ENCODE assay signal across 8 cellular contexts in the genomic region with DNA sequence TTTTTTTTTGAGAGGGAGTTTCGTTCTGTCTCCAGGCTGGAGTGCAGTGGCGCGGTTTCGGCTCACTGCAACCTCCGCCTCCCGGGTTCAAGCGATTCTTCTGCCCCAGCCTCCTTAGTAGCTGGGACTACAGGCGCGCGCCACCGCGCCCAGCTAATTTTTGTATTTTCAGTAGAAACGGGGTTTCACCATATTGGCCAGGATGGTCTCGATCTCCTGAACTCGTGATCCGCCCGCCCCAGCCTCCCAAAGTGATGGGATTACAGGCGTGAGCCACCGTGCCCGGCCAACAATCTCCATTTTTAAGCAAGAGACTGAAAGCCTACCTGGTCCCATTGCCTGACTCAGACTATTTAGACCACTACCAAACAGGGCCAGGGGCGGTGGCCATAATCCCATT. TPM values are rescaled to one million over a fixed set of nuclear protein-coding genes. Genes with fewer than 3 reads are reported as not detected.
DNase-seq lines count a peak whose midpoint lies in the region; ATAC-seq and TF ChIP-seq lines count a peak whose summit lies in the region.
"Not testable (repeated sequence)": the region's sequence is repeated elsewhere in the genome, so short reads cannot be mapped to it uniquely, and the experiment has no call there.

No MANE protein-coding gene starts in this region.

- not testable (repeated sequence) for H3K9me3 Mint-ChIP-seq in IgD-negative memory B cell

- H3K36me3 ChIP-seq in ascending aorta; neutrophil; subcutaneous abdominal adipose tissue (ENCODE audit: control insufficient read depth in 5 of 5, insufficient read depth in 5 of 5, low read length in 5 of 5): not testable (repeated sequence)
- H3K36me3 ChIP-seq in left lung: peaks cover 0 to 11% of the 10 kb centered on the region in 2 donors

- peak overlapping the region in 3 of 5 donors; percentile 64 to 84 (median 75) for H3K9ac ChIP-seq in subcutaneous abdominal adipose tissue (ENCODE audit: low read length in 5 of 5)

- not testable (repeated sequence) for H3K36me3 Mint-ChIP-seq in IgD-negative memory B cell

- H3K4me3 ChIP-seq in ascending aorta: peak overlapping the region; percentile 70 to 81
- H3K4me3 ChIP-seq in epithelial cell of esophagus (ENCODE audit: low read length): peak overlapping the region; percentile 83
- peak overlapping the region; percentile 50 to 62 for H3K4me3 ChIP-seq in left lung
- H3K4me3 ChIP-seq in neutrophil (ENCODE audit: low read depth in 1 of 2, low read length in 1 of 2): peak overlapping the region; percentile 91 to 95
- peak overlapping the region; percentile 81 to 97 (median 91) for H3K4me3 ChIP-seq in subcutaneous abdominal adipose tissue (ENCODE audit: low read depth in 1 of 5, low read length in 5 of 5)

- peak overlapping the region; percentile 88 to 98 (median 96) for H3K4me3 Mint-ChIP-seq in IgD-negative memory B cell

- intact Hi-C loops in ascending aorta (cut with DNase I): loop anchor here (1.0 to 5.0 kb wide), 2 partner anchors 59 to 244 kb away; no protein-coding TSS in a partner anchor
- intact Hi-C loops in left lung (cut with DNase I): not testable (repeated sequence)

- H3K27ac Mint-ChIP-seq in IgD-negative memory B cell: peak overlapping the region in 1 of 3 donors; percentile 80

- not testable (repeated sequence) for H3K27me3 ChIP-seq in ascending aorta; left lung; neutrophil; subcutaneous abdominal adipose tissue (ENCODE audit: control insufficient read depth in 5 of 5, insufficient read depth in 4 of 5, low read length in 5 of 5)

- not testable (repeated sequence) for DNase-seq in ascending aorta (ENCODE audit: low spot score in 2 of 2); epithelial cell of esophagus (ENCODE audit: low read depth); left lung

- not testable (repeated sequence) for TF ChIP-seq CTCF in C4-2B (conservative IDR thresholded peaks at IDR 0.05); VCaP (conservative IDR thresholded peaks at IDR 0.05); ascending aorta (IDR thresholded peaks at IDR 0.05); epithelial cell of esophagus (IDR thresholded peaks at IDR 0.05; ENCODE audit: insufficient read depth, low read depth, low read length, missing control alignments); left lung (IDR thresholded peaks at IDR 0.05); neutrophil (IDR thresholded peaks at IDR 0.05)

- H3K27me3 Mint-ChIP-seq in IgD-negative memory B cell: not testable (repeated sequence)

- H3K27ac ChIP-seq in C4-2B (peak overlapping the region; percentile 84), VCaP (peak overlapping the region; percentile 79), left lung (peak overlapping the region in 1 of 2 donors; percentile 71)
- not testable (repeated sequence) for H3K27ac ChIP-seq in ascending aorta; neutrophil; subcutaneous abdominal adipose tissue (ENCODE audit: low read depth, low read length)

- ATAC-seq in left lung: not testable (repeated sequence)

- not testable (repeated sequence) for H3K9me3 ChIP-seq in ascending aorta; left lung; neutrophil; subcutaneous abdominal adipose tissue (ENCODE audit: control insufficient read depth in 5 of 5, low read length in 5 of 5)

- H3K4me1 Mint-ChIP-seq in IgD-negative memory B cell: peaks cover 15 to 17% (median 16%) of the 10 kb centered on the region in 3 donors

- H3K4me1 ChIP-seq in ascending aorta: not testable (repeated sequence)
- H3K4me1 ChIP-seq in left lung: peaks cover 3 to 22% of the 10 kb centered on the region in 2 donors
- H3K4me1 ChIP-seq in neutrophil (ENCODE audit: control insufficient read depth in 1 of 2, insufficient read depth in 1 of 2, low read depth in 1 of 2, low read length in 1 of 2): peaks cover 28% of the 10 kb centered on the region in 2 experiments
- peaks cover 3 to 19% (median 10%) of the 10 kb centered on the region in 5 donors for H3K4me1 ChIP-seq in subcutaneous abdominal adipose tissue (ENCODE audit: control insufficient read depth in 5 of 5, insufficient read depth in 5 of 5, low read length in 5 of 5)

RNA-seq across cellular contexts. Expression of a gene that starts 1.0 kb away (rescaled TPM):
- 96.1 TPM for polyA plus RNA-seq in IgD-negative memory B cell
- 134 TPM for total RNA-seq in ascending aorta
- total RNA-seq in left lung: 100 to 1,000 TPM in 1 of 2 donors, 10 to 100 TPM in 1; 67.4 to 114 TPM

RNA-seq across cellular contexts. Expression of a gene that starts 20.0 kb away (rescaled TPM):
- polyA plus RNA-seq in IgD-negative memory B cell: 4.8 TPM
- total RNA-seq in ascending aorta (5.9 TPM), left lung (10 to 100 TPM; 12.3 to 15.4 TPM)
